Comparison of ENCODE assay signal across 8 cellular contexts in genomic region chr4:14877246-14878220, GRCh38.
DNase-seq lines count a peak whose midpoint lies in the region; ATAC-seq, FAIRE-seq and TF ChIP-seq lines count a peak whose summit lies in the region.

No MANE protein-coding gene starts in this region.

- peak overlapping the region; percentile 40 for H2AFZ ChIP-seq in keratinocyte (ENCODE audit: control insufficient read depth, low read length)

- ATAC-seq in HG02759 (IDR thresholded peaks at IDR 0.05; ENCODE audit: unreplicated experiment) (peak; percentile 46), GM19455 (IDR thresholded peaks at IDR 0.05; ENCODE audit: unreplicated experiment) (no peak)

- dilution Hi-C loops in keratinocyte (cut with MboI; ENCODE audit: extremely low pct_ligation_motif_present, low sequenced_read_pairs): no loop called here

- no peak overlapping the region for H3K4me3 ChIP-seq in SK-N-MC
- no peak overlapping the region for H3K4me3 ChIP-seq in keratinocyte (ENCODE audit: control insufficient read depth in 2 of 3, extremely low read depth in 1 of 3, insufficient read depth in 2 of 3, low read depth in 1 of 3, low read length in 3 of 3)
- H3K4me3 ChIP-seq in MG63: no peak overlapping the region

- H3K27ac ChIP-seq in SK-N-MC: peak overlapping the region; percentile 46; the same call in 1 of the 2 replicates
- no peak overlapping the region for H3K27ac ChIP-seq in keratinocyte (ENCODE audit: control insufficient read depth, insufficient read depth, low read length)

- H3K9ac ChIP-seq in SK-N-MC (ENCODE audit: insufficient read length) (no peak overlapping the region), keratinocyte (ENCODE audit: control insufficient read depth, extremely low read depth, insufficient read depth, low read length) (no peak overlapping the region)

- peaks cover 24% of the 10 kb centered on the region for H3K4me1 ChIP-seq in keratinocyte (ENCODE audit: control insufficient read depth, extremely low read depth, insufficient read depth, low read length)

- no peaks in the 10 kb centered on the region for H3K79me2 ChIP-seq in keratinocyte (ENCODE audit: control insufficient read depth, insufficient read depth, low read length)

- no peaks in the 10 kb centered on the region for H3K27me3 ChIP-seq in keratinocyte (ENCODE audit: control insufficient read depth, extremely low read depth, insufficient read depth, low read length)
- no peaks in the 10 kb centered on the region for H3K27me3 ChIP-seq in MG63

- H3K36me3 ChIP-seq in SK-N-MC (ENCODE audit: insufficient read depth, low read length): no peaks in the 10 kb centered on the region
- H3K36me3 ChIP-seq in keratinocyte (ENCODE audit: control insufficient read depth in 2 of 2, extremely low read depth in 1 of 2, insufficient read depth in 2 of 2, low read length in 2 of 2): no peaks in the 10 kb centered on the region
- no peaks in the 10 kb centered on the region for H3K36me3 ChIP-seq in MG63

- no peaks in the 10 kb centered on the region for H4K20me1 ChIP-seq in keratinocyte (ENCODE audit: control insufficient read depth, extremely low read depth, insufficient read depth, low read length)

- TF ChIP-seq CTCF in keratinocyte (optimal IDR thresholded peaks at IDR 0.05 in 1 of 3, IDR thresholded peaks at IDR 0.05 in 1 of 3, conservative IDR thresholded peaks at IDR 0.05 in 1 of 3; ENCODE audit: extremely low read depth in 1 of 3, insufficient read depth in 2 of 3, low read length in 3 of 3): no peak

- DNase-seq in GDM1 (lab: John Stamatoyannopoulos, UW) (peak; percentile 87), SK-N-MC (ENCODE audit: low read depth, low spot score) (no peak), keratinocyte (ENCODE audit: low read depth, low spot score) (no peak), MG63 (no peak), A172 (ENCODE audit: low spot score) (no peak), dedifferentiated amniotic fluid mesenchymal stem cell (ENCODE audit: extremely low spot score) (no peak)

- H3K9me3 ChIP-seq in SK-N-MC (ENCODE audit: low read depth, low read length) (no peaks in the 10 kb centered on the region), keratinocyte (ENCODE audit: control insufficient read depth, low read depth, low read length) (no peaks in the 10 kb centered on the region), MG63 (no peaks in the 10 kb centered on the region)

- H3K4me2 ChIP-seq in keratinocyte (ENCODE audit: control insufficient read depth, extremely low read depth, insufficient read depth, low read depth, low read length): no peak overlapping the region

- FAIRE-seq in keratinocyte (lab: Jason Lieb, UNC): peak; percentile 67

- no peaks in the 10 kb centered on the region for H3K9me1 ChIP-seq in keratinocyte (ENCODE audit: control insufficient read depth, extremely low read depth, insufficient read depth, low read length)
